ENCODE assay signal across 10 cellular contexts in genomic region chrX:11103006-11103405, GRCh38.
"Had no signal": no experiment of that assay in that cellular context is flagged by ENCODE, and none has a peak within 500 bp of the region (broad histone marks: within the 10 kb centered on the region; RNA-seq: fewer than 3 reads in every experiment).

No MANE protein-coding gene starts in this region.

- H3K4me3 ChIP-seq: gastroesophageal sphincter, hepatocyte had no signal

- H3K27me3 ChIP-seq: gastroesophageal sphincter, hepatocyte had no signal

- H3K4me2 ChIP-seq: hepatocyte had no signal

- H3K36me3 ChIP-seq: gastroesophageal sphincter had no signal

- H3K79me2 ChIP-seq: hepatocyte had no signal

- ATAC-seq: gastroesophageal sphincter, left ventricle myocardium superior had no signal

- H2AFZ ChIP-seq: hepatocyte had no signal

- DNase-seq: activated naive CD4-positive, alpha-beta T cell treated with anti-CD3 and anti-CD28 coated beads, Interleukin-2, amount 50 U/mL, for 16 hours; cortex of kidney; effector CD8-positive, alpha-beta T cell; kidney; left ventricle myocardium superior; mesendoderm; stimulated activated CD4-positive, alpha-beta T cell treated with anti-CD3 and anti-CD28 coated beads, Interleukin-2, amount 100 ng/mL, for 48 hours; T1000 had no signal

- H3K27ac ChIP-seq: hepatocyte had no signal

- H3K9me3 ChIP-seq: gastroesophageal sphincter had no signal
